Comparison of ENCODE assay signal across 8 cellular contexts in genomic region chr6:42929088-42929927, GRCh38. TPM values are rescaled to one million over a fixed set of nuclear protein-coding genes. Genes with fewer than 3 reads are reported as not detected.
A peak's percentile ranks its signal among the peaks of the same experiment; 100 is the strongest.
DNase-seq lines count a peak whose midpoint lies in the region; ATAC-seq, FAIRE-seq and TF ChIP-seq lines count a peak whose summit lies in the region.

Gene CNPY3, plus strand, starts transcription at chr6:42929480. Its CDS starts 91 bp downstream, at chr6:42929571.

- TF ChIP-seq CTCF in AG04449 (IDR thresholded peaks at IDR 0.05; ENCODE audit: insufficient read depth, low read length, missing control alignments) (no peak), WI38 (IDR thresholded peaks at IDR 0.05; ENCODE audit: low read depth, low read length) (no peak), bronchial epithelial cell (IDR thresholded peaks at IDR 0.05; ENCODE audit: insufficient read depth, low read length, severe bottlenecking) (no peak), smooth muscle cell (IDR thresholded peaks at IDR 0.05; ENCODE audit: borderline replicate concordance, insufficient read depth, poor library complexity, severe bottlenecking) (no peak)

- peaks cover 2% of the 10 kb centered on the region for H3K36me3 ChIP-seq in bronchial epithelial cell (ENCODE audit: control insufficient read depth, insufficient read depth, low read length)
- no peaks in the 10 kb centered on the region for H3K36me3 ChIP-seq in smooth muscle cell (ENCODE audit: low read depth)

- DNase-seq in AG04449 (ENCODE audit: low read depth, low spot score) (peak; percentile 85), NCI-H2227 treated with DMSO at 0.1 percent for 48 hours (lab: John Stamatoyannopoulos, UW) (peak; percentile 92), bronchial epithelial cell (ENCODE audit: low read depth) (peak; percentile 96), iPS-NIHi11 (ENCODE audit: low spot score) (peak; percentile 91), smooth muscle cell (lab: John Stamatoyannopoulos, UW; ENCODE audit: unreplicated experiment) (peak; percentile 82)

- no peaks in the 10 kb centered on the region for H3K9me3 ChIP-seq in smooth muscle cell (replicated peaks; ENCODE audit: low read depth)

- peak within 1 kb of the TSS; percentile 71 for H3K4me3 ChIP-seq in AG04449 (ENCODE audit: low read depth, low read length)
- H3K4me3 ChIP-seq in WI38 (ENCODE audit: low read depth, low read length) = peak within 1 kb of the TSS; percentile 76
- H3K4me3 ChIP-seq in bronchial epithelial cell (ENCODE audit: low read depth, low read length) = peak within 1 kb of the TSS; percentile 59
- H3K4me3 ChIP-seq in smooth muscle cell = peak within 1 kb of the TSS; percentile 67

- H3K27me3 ChIP-seq in bronchial epithelial cell (ENCODE audit: control insufficient read depth, insufficient read depth, low read length) (no peaks in the 10 kb centered on the region), smooth muscle cell (ENCODE audit: low read depth) (no peaks in the 10 kb centered on the region)

- H2AFZ ChIP-seq in smooth muscle cell (ENCODE audit: low read depth) = peak within 1 kb of the TSS; percentile 76

- peaks cover 17% of the 10 kb centered on the region for H3K4me1 ChIP-seq in smooth muscle cell (ENCODE audit: low read depth)

- peak; percentile 78 for ATAC-seq in GM18907 (IDR thresholded peaks at IDR 0.05; ENCODE audit: unreplicated experiment)
- ATAC-seq in HG03159 (IDR thresholded peaks at IDR 0.05; ENCODE audit: unreplicated experiment) = peak; percentile 76

- under 1% methylated on average over 60 of the region's 67 CpGs for WGBS in smooth muscle cell (ENCODE audit: low lambda C conversion rate)

- peak within 1 kb of the TSS; percentile 64 for H3K9ac ChIP-seq in smooth muscle cell (ENCODE audit: low read depth)

- H3K4me2 ChIP-seq in smooth muscle cell = peak within 1 kb of the TSS; percentile 90

- CTCF ChIA-PET in AG04449 (lab: Yijun Ruan, JAX) = interaction anchor here (0.9 to 2.6 kb wide), 4 partner anchors 10 to 34 kb away, joined by 3 to 8 read pairs (median 5); no protein-coding TSS in a partner anchor

- H4K20me1 ChIP-seq in smooth muscle cell (ENCODE audit: low read depth) = no peaks in the 10 kb centered on the region

- peaks cover 18% of the 10 kb centered on the region for H3F3A ChIP-seq in smooth muscle cell (ENCODE audit: low read depth)

- no peak for FAIRE-seq in bronchial epithelial cell (lab: Jason Lieb, UNC)

- POLR2A ChIA-PET in AG04449 (lab: Yijun Ruan, JAX) = interaction anchor here (0.6 to 2.9 kb wide), 9 partner anchors 9 to 124 kb away, joined by 3 to 17 read pairs (median 4); partner anchors contain the start of genes CUL7, KLHDC3, PEX6 and PPP2R5D

- H3K27ac ChIP-seq in smooth muscle cell (ENCODE audit: low read depth) = peak within 1 kb of the TSS; percentile 85

- H3K79me2 ChIP-seq in smooth muscle cell (ENCODE audit: low read depth) = peaks cover 32% of the 10 kb centered on the region

RNA-seq across cellular contexts. Expression of gene CNPY3, which starts in this region (rescaled TPM):
- total RNA-seq in bronchial epithelial cell = 9.7 and 14.0 TPM in 2 replicates
- total RNA-seq in smooth muscle cell = 16.3 and 20.5 TPM in 2 replicates
- 42.6 and 51.4 TPM in 2 replicates for polyA plus RNA-seq in smooth muscle cell

Comparison
In these comparisons a context has a peak if more than half of its experiments do, and no peak if none do; other contexts are left out.
1. Peak in every context shown above with its lines: DNase-seq, ATAC-seq, H3K4me3 ChIP-seq and H3K27ac ChIP-seq.